23 cellular contexts compared by ENCODE assay signal in genomic region chr1:89733748-89734147, GRCh38.
"Had no signal": no experiment of that assay in that cellular context is flagged by ENCODE, and none has a peak within 500 bp of the region (broad histone marks: within the 10 kb centered on the region; RNA-seq: fewer than 3 reads in every experiment).

No MANE protein-coding gene starts in this region.

- H3K36me3 ChIP-seq: colonic mucosa, gastrocnemius medialis, ovary, spleen, tibial artery had no signal

- H3K27ac ChIP-seq: colonic mucosa, epithelial cell of prostate, gastrocnemius medialis, ovary, psoas muscle, skin epidermis, spleen, testis, tibial artery had no signal

- H3K9me3 ChIP-seq: colonic mucosa, gastrocnemius medialis, ovary, psoas muscle, spleen, testis, tibial artery had no signal

- H3K4me3 ChIP-seq: colonic mucosa, gastrocnemius medialis, ovary, psoas muscle, skin epidermis, spleen, testis, tibial artery had no signal

- FAIRE-seq: kidney had no signal

- DNase-seq: colonic mucosa; effector CD8-positive, alpha-beta T cell; endodermal cell; foreskin fibroblast; gastrocnemius medialis; head of caudate nucleus; kidney; mesenchymal stem cell; naive thymus-derived CD4-positive, alpha-beta T cell; occipital lobe; ovary; psoas muscle; spleen; stimulated activated CD4-positive, alpha-beta T cell treated with anti-CD3 and anti-CD28 coated beads, Interleukin-4, amount 100 ng/mL, for 4 hours; stimulated activated naive CD8-positive, alpha-beta T cell treated with anti-CD3 and anti-CD28 coated beads, Interleukin-15, Interleukin-2, amounts not matched to agents 100 U/mL and 50 U/mL, for 24 hours; substantia nigra; testis; tibial artery had no signal

- H3K4me1 ChIP-seq: colonic mucosa, psoas muscle, testis had no signal

- H3K27me3 ChIP-seq: colonic mucosa, gastrocnemius medialis, spleen, testis, tibial artery had no signal

- ATAC-seq: esophagus mucosa; gastrocnemius medialis; left lobe of liver; naive thymus-derived CD4-positive, alpha-beta T cell; psoas muscle; stimulated activated memory B cell treated with anti-CD40 and anti-IgM and Interleukin-4, amounts not matched to agents 10 μg/mL and 1 μg/mL and 100 μg/mL, for 72 hours; stimulated activated naive CD8-positive, alpha-beta T cell treated with anti-CD3 and anti-CD28 coated beads, Interleukin-15, Interleukin-2, amounts not matched to agents 100 U/mL and 50 U/mL, for 24 hours had no signal
